In genomic region chr2:226898121-226898520, GRCh38 we compare ENCODE assay signal across 27 cellular contexts.
"Had no signal": no experiment of that assay in that cellular context is flagged by ENCODE, and none has a peak within 500 bp of the region (broad histone marks: within the 10 kb centered on the region; RNA-seq: fewer than 3 reads in every experiment).

No MANE protein-coding gene starts in this region.

- H2AFZ ChIP-seq: hepatocyte had no signal

- DNase-seq: activated CD4-positive, alpha-beta T cell treated with anti-CD3 and anti-CD28 coated beads for 48 hours; activated CD4-positive, alpha-beta T cell treated with anti-CD3 and anti-CD28 coated beads, Interleukin-2, amount 50 U/mL, for 1 hour; activated CD4-positive, alpha-beta T cell treated with anti-CD3 and anti-CD28 coated beads, Interleukin-2, amount 50 U/mL, for 48 hours; activated CD8-positive, alpha-beta memory T cell treated with anti-CD3 and anti-CD28 coated beads for 24 hours; activated CD8-positive, alpha-beta T cell treated with anti-CD3 and anti-CD28 coated beads for 36 hours; activated effector memory CD4-positive, alpha-beta T cell treated with Interleukin-2 at 50 U/mL for 16 hours; activated gamma-delta T cell treated with Interleukin-2 at 50 U/mL for 16 hours; activated naive CD4-positive, alpha-beta T cell treated with anti-CD3 and anti-CD28 coated beads, Interleukin-2, amount 50 U/mL, for 16 hours; activated naive CD4-positive, alpha-beta T cell treated with Interleukin-2 at 50 U/mL for 16 hours; activated T-cell treated with anti-CD3 and anti-CD28 coated beads, Interleukin-2, amount 50 U/mL, for 4 hours; amygdala; aorta; body of pancreas; cortex of kidney; dermis blood vessel endothelial cell; effector CD4-positive, alpha-beta T cell; effector memory CD8-positive, alpha-beta T cell; erythroblast; foreskin keratinocyte; heart right ventricle; T-helper 2 cell had no signal

- H3K36me3 ChIP-seq: cardiac muscle cell, esophagus muscularis mucosa had no signal

- ATAC-seq: activated CD4-positive, CD25-positive, alpha-beta regulatory T cell treated with anti-CD3 and anti-CD28 coated beads, Interleukin-2, amount 50 U/mL, for 24 hours; activated CD8-positive, alpha-beta T cell treated with anti-CD3 and anti-CD28 coated beads for 36 hours; activated T-cell treated with anti-CD3 and anti-CD28 coated beads, Interleukin-2, amount 50 U/mL, for 4 hours; activated T-helper 17 cell treated with anti-CD3 and anti-CD28 coated beads, Interleukin-2, amount 50 U/mL, for 72 hours; body of pancreas; effector memory CD8-positive, alpha-beta T cell; foreskin keratinocyte; gastroesophageal sphincter had no signal

- H3K79me2 ChIP-seq: hepatocyte had no signal

- H3K4me1 ChIP-seq: body of pancreas had no signal

- H3K27ac ChIP-seq: body of pancreas, cardiac muscle cell, esophagus muscularis mucosa, foreskin keratinocyte, gastroesophageal sphincter, heart right ventricle, hepatocyte had no signal

- H3K4me2 ChIP-seq: hepatocyte had no signal

- H3K27me3 ChIP-seq: body of pancreas, cardiac muscle cell, esophagus muscularis mucosa, foreskin keratinocyte, gastroesophageal sphincter, heart right ventricle, hepatocyte had no signal

- H3K4me3 ChIP-seq: body of pancreas, cardiac muscle cell, esophagus muscularis mucosa, gastroesophageal sphincter, heart right ventricle, hepatocyte had no signal

- H3K9me3 ChIP-seq: body of pancreas, esophagus muscularis mucosa, gastroesophageal sphincter, heart right ventricle had no signal
